Comparison of ENCODE assay signal across 8 cellular contexts in genomic region chr5:121559832-121560231, GRCh38.
"Had no signal": no experiment of that assay in that cellular context is flagged by ENCODE, and none has a peak within 500 bp of the region (broad histone marks: within the 10 kb centered on the region; RNA-seq: fewer than 3 reads in every experiment).

No MANE protein-coding gene starts in this region.

- DNase-seq: GDM1, GF-D8 had no signal

- H3K4me3 ChIP-seq: GM12878 had no signal

- FAIRE-seq: G401.6, GM12878, GM12891, GM12892, GM18507, GM19239 had no signal

- ATAC-seq: GM12878 had no signal
